13 cellular contexts compared by ENCODE assay signal in the genomic region with DNA sequence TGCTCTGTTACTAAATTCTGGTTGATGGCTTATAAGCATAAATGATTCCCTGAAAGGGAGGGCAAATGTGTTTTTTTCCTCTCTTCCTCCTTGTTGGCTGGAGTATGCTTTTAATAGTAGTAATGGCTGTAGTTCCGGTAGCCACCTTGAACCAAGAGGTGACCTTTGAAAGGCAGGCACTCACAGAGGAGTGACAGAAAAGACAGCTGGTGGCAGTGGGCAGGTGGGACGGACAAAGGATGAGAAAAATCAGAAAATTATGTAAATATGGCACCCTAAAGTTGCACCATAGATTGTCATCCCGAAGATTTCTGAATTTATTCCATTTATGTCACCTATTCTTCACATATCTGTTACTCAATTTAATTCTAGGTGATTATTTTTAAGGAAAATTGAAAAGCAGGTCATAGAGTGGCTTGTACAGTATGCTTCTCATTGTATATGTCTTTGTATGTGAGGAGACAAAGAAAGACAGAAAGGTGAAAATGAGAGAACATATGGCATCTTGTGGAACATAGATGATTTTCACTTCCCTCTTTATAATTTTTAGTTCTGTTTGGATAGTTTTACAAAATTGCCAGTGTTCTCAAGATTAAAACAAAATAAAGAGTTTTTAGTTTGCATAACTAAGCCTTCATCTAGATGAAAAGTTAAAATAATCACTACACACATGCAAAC. TPM values are rescaled to one million over a fixed set of nuclear protein-coding genes. Genes with fewer than 3 reads are reported as not detected.
DNase-seq lines count a peak whose midpoint lies in the region; ATAC-seq and TF ChIP-seq lines count a peak whose summit lies in the region.
"Had no signal": no experiment of that assay in that cellular context is flagged by ENCODE, and none has a peak within 500 bp of the region (broad histone marks: within the 10 kb centered on the region; RNA-seq: fewer than 3 reads in every experiment).

No MANE protein-coding gene starts in this region.

- DNase-seq in natural killer cell = no peak
- no peak for DNase-seq in mesothelial cell of epicardium (ENCODE audit: low spot score in 2 of 2, unreplicated experiment in 2 of 2)
- no peak for DNase-seq in suprapubic skin (ENCODE audit: low spot score in 2 of 2)
- DNase-seq in COR-L47 (lab: John Stamatoyannopoulos, UW) = no peak
- DNase-seq: CD8-positive, alpha-beta T cell; dorsolateral prefrontal cortex; left lung; stomach had no signal

- H3K27ac ChIP-seq in OCI-LY1 (ENCODE audit: low read depth, low read length, poor library complexity, severe bottlenecking) (peak overlapping the region; percentile 75), suprapubic skin (no peak overlapping the region)
- H3K27ac ChIP-seq: dorsolateral prefrontal cortex, left lung, stomach had no signal

- H3K4me3 Mint-ChIP-seq in natural killer cell (no peak overlapping the region), mesothelial cell of epicardium (no peak overlapping the region)
- H3K4me3 Mint-ChIP-seq: CD8-positive, alpha-beta T cell had no signal

- H3K27me3 ChIP-seq in OCI-LY1 (ENCODE audit: insufficient read depth, low read length) = no peaks in the 10 kb centered on the region
- H3K27me3 ChIP-seq in suprapubic skin = no peaks in the 10 kb centered on the region
- H3K27me3 ChIP-seq: dorsolateral prefrontal cortex, left lung, stomach had no signal

- ATAC-seq in GM18861 (IDR thresholded peaks at IDR 0.05; ENCODE audit: unreplicated experiment) (peak; percentile 58), GM21447 (IDR thresholded peaks at IDR 0.05; ENCODE audit: unreplicated experiment) (peak; percentile 73), HG03039 (IDR thresholded peaks at IDR 0.05; ENCODE audit: unreplicated experiment) (peak; percentile 71), natural killer cell (no peak)
- ATAC-seq: CD8-positive, alpha-beta T cell; left lung had no signal

- no peaks in the 10 kb centered on the region for H3K9me3 Mint-ChIP-seq in natural killer cell
- no peaks in the 10 kb centered on the region for H3K9me3 Mint-ChIP-seq in mesothelial cell of epicardium
- H3K9me3 Mint-ChIP-seq: CD8-positive, alpha-beta T cell had no signal

- TF ChIP-seq EP300 in suprapubic skin (IDR thresholded peaks at IDR 0.05) = no peak

- 97% methylated on average over 3 of the region's 3 CpGs for WGBS in suprapubic skin

- H3K9me3 ChIP-seq in OCI-LY1 (ENCODE audit: low read length) = no peaks in the 10 kb centered on the region
- no peaks in the 10 kb centered on the region for H3K9me3 ChIP-seq in suprapubic skin
- H3K9me3 ChIP-seq: left lung, stomach had no signal

- H3K27ac Mint-ChIP-seq in natural killer cell = no peak overlapping the region
- no peak overlapping the region for H3K27ac Mint-ChIP-seq in mesothelial cell of epicardium
- H3K27ac Mint-ChIP-seq: CD8-positive, alpha-beta T cell had no signal

- H3K4me1 ChIP-seq in OCI-LY1 (ENCODE audit: insufficient read depth, low read length, severe bottlenecking) (peaks cover 22% of the 10 kb centered on the region), suprapubic skin (no peaks in the 10 kb centered on the region)
- H3K4me1 ChIP-seq: left lung, stomach had no signal

- H2AFZ ChIP-seq in OCI-LY1 (ENCODE audit: low read length) = no peak overlapping the region

- peaks cover 43 to 44% of the 10 kb centered on the region in 2 donors for H3K4me1 Mint-ChIP-seq in natural killer cell
- peaks cover 14% of the 10 kb centered on the region for H3K4me1 Mint-ChIP-seq in mesothelial cell of epicardium

- H3K36me3 Mint-ChIP-seq in natural killer cell = no peaks in the 10 kb centered on the region
- H3K36me3 Mint-ChIP-seq in mesothelial cell of epicardium = no peaks in the 10 kb centered on the region
- H3K36me3 Mint-ChIP-seq: CD8-positive, alpha-beta T cell had no signal

- TF ChIP-seq CTCF in OCI-LY1 (IDR thresholded peaks at IDR 0.05; ENCODE audit: low read length) = no peak
- no peak for TF ChIP-seq CTCF in natural killer cell (IDR thresholded peaks at IDR 0.05)
- no peak for TF ChIP-seq CTCF in mesothelial cell of epicardium (IDR thresholded peaks at IDR 0.05; ENCODE audit: unreplicated experiment)
- TF ChIP-seq CTCF in suprapubic skin (IDR thresholded peaks at IDR 0.05) = no peak

- H3K36me3 ChIP-seq in OCI-LY1 (ENCODE audit: insufficient read depth, low read length) (no peaks in the 10 kb centered on the region), suprapubic skin (no peaks in the 10 kb centered on the region)
- H3K36me3 ChIP-seq: left lung had no signal

- intact Hi-C loops in natural killer cell (cut with micrococcal nuclease) = no loop called here

- no peak overlapping the region for H3K9ac ChIP-seq in OCI-LY1 (ENCODE audit: low read length)

- H3K27me3 Mint-ChIP-seq in natural killer cell (ENCODE audit: low read depth in 2 of 2) (no peaks in the 10 kb centered on the region), mesothelial cell of epicardium (ENCODE audit: low read depth) (no peaks in the 10 kb centered on the region)

- no peaks in the 10 kb centered on the region for H3K79me2 ChIP-seq in OCI-LY1 (ENCODE audit: insufficient read depth, low read length)

- no peak for TF ChIP-seq POLR2A in suprapubic skin (IDR thresholded peaks at IDR 0.05)

- H3K4me3 ChIP-seq in OCI-LY1 (ENCODE audit: low read depth, low read length, poor library complexity, severe bottlenecking) = no peak overlapping the region
- no peak overlapping the region for H3K4me3 ChIP-seq in suprapubic skin
- H3K4me3 ChIP-seq: dorsolateral prefrontal cortex, left lung, stomach had no signal

- no peaks in the 10 kb centered on the region for H3F3A ChIP-seq in OCI-LY1 (ENCODE audit: insufficient read depth, low read length)

- no peaks in the 10 kb centered on the region for H4K20me1 ChIP-seq in OCI-LY1 (ENCODE audit: insufficient read depth, low read length)

- peak overlapping the region; percentile 13; the same call in 1 of the 2 replicates for H3K4me2 ChIP-seq in OCI-LY1 (ENCODE audit: low read length)

- H3K9me2 ChIP-seq in OCI-LY1 (ENCODE audit: low read depth, low read length) = no peaks in the 10 kb centered on the region

RNA-seq across cellular contexts. Expression of a gene that starts 17.0 kb away (rescaled TPM):
- total RNA-seq in natural killer cell (not detected), mesothelial cell of epicardium (not detected in 3 replicates), suprapubic skin (not detected)
- total RNA-seq: CD8-positive, alpha-beta T cell; T-helper 1 cell treated with Interleukin-12 subunit alpha and Interleukin-12 subunit beta and Interleukin-4 antibody, amounts not matched to agents 30 ng/mL and 1 ng/mL, for 36 hours had no signal

Comparison
In these comparisons a context has a peak if more than half of its experiments do, and no peak if none do; other contexts are left out.
1. ATAC-seq: peak in GM18861 (single experiment), GM21447 (single experiment) and HG03039 (single experiment); none in natural killer cell (0 of 3).